ENCODE assay signal across 1 cellular context in genomic region chr14:37247777-37248461, GRCh38.
TF ChIP-seq lines count a peak whose summit lies in the region.

No MANE protein-coding gene starts in this region.

TF ChIP-seq in HepG2, 621 proteins besides CTCF, POLR2A, EP300 and RAD21 (continued from another document):
- TF ChIP-seq ZBTB40 (IDR thresholded peaks at IDR 0.05): peak; percentile 30; the same call in 1 of the 2 replicates
- TF ChIP-seq ZBTB40 (CRISPR knock-in tag; IDR thresholded peaks at IDR 0.05): no peak
- TF ChIP-seq ZNF142 (CRISPR knock-in tag; IDR thresholded peaks at IDR 0.05): no peak
- TF ChIP-seq GATAD2A (CRISPR knock-in tag; IDR thresholded peaks at IDR 0.05): 0 out of 2 replicates have a peak, but pooled peaks have one; percentile 10
- TF ChIP-seq SETDB1 (CRISPR knock-in tag; IDR thresholded peaks at IDR 0.05; ENCODE audit: borderline replicate concordance): no peak
- no peak for TF ChIP-seq KAT8 (CRISPR knock-in tag; IDR thresholded peaks at IDR 0.05)
- no peak for TF ChIP-seq HNRNPK (IDR thresholded peaks at IDR 0.05; ENCODE audit: low read depth, low read length, poor library complexity, severe bottlenecking)
- TF ChIP-seq FOXA1 (IDR thresholded peaks at IDR 0.05): 0 out of 2 replicates have a peak, but pooled peaks have one; percentile 9
- TF ChIP-seq FOXA1 (CRISPR knock-in tag; IDR thresholded peaks at IDR 0.05): no peak
- TF ChIP-seq HNF1A (IDR thresholded peaks at IDR 0.05; ENCODE audit: low read depth): no peak
- no peak for TF ChIP-seq HNF1A (CRISPR knock-in tag; IDR thresholded peaks at IDR 0.05; ENCODE audit: borderline replicate concordance)
- no peak for TF ChIP-seq HMGA1 (CRISPR knock-in tag; conservative IDR thresholded peaks at IDR 0.05)
- no peak for TF ChIP-seq MLXIP (CRISPR knock-in tag; IDR thresholded peaks at IDR 0.05; ENCODE audit: borderline replicate concordance)
- peak; percentile 19; the same call in 1 of the 2 replicates for TF ChIP-seq RAD51 (IDR thresholded peaks at IDR 0.05; ENCODE audit: borderline replicate concordance)
- 0 out of 2 replicates have a peak, but pooled peaks have one; percentile 39 for TF ChIP-seq ZSCAN25 (CRISPR knock-in tag; IDR thresholded peaks at IDR 0.05)
- no peak for TF ChIP-seq ZNF749 (CRISPR knock-in tag; IDR thresholded peaks at IDR 0.05; ENCODE audit: borderline replicate concordance)
- TF ChIP-seq NKX3-1 (CRISPR knock-in tag; IDR thresholded peaks at IDR 0.05): no peak
- TF ChIP-seq ZMYM4 (CRISPR knock-in tag; IDR thresholded peaks at IDR 0.05): no peak
- no peak for TF ChIP-seq MAFK (conservative IDR thresholded peaks at IDR 0.05 in 1 of 2, IDR thresholded peaks at IDR 0.05 in 1 of 2; ENCODE audit: low read length in 2 of 2)
- TF ChIP-seq FOXP1 (IDR thresholded peaks at IDR 0.05): 0 out of 2 replicates have a peak, but pooled peaks have one; percentile 14
- no peak for TF ChIP-seq FOXP1 (CRISPR knock-in tag; IDR thresholded peaks at IDR 0.05)
- no peak for TF ChIP-seq ETS1 (CRISPR knock-in tag; IDR thresholded peaks at IDR 0.05)
- TF ChIP-seq SNAI1 (CRISPR knock-in tag; IDR thresholded peaks at IDR 0.05; ENCODE audit: borderline replicate concordance): no peak
- TF ChIP-seq RFX5 (IDR thresholded peaks at IDR 0.05; ENCODE audit: low read depth, low read length): no peak
- TF ChIP-seq ZNF30 (CRISPR knock-in tag; IDR thresholded peaks at IDR 0.05): no peak
- TF ChIP-seq HNF4A (CRISPR knock-in tag; IDR thresholded peaks at IDR 0.05): no peak
- no peak for TF ChIP-seq RFXANK (CRISPR knock-in tag; IDR thresholded peaks at IDR 0.05)
- 0 out of 2 replicates have a peak, but pooled peaks have one; percentile 28 for TF ChIP-seq ARID2 (CRISPR knock-in tag; IDR thresholded peaks at IDR 0.05; ENCODE audit: borderline replicate concordance)
- no peak for TF ChIP-seq IKZF5 (CRISPR knock-in tag; IDR thresholded peaks at IDR 0.05)
- no peak for TF ChIP-seq ZNF558 (CRISPR knock-in tag; IDR thresholded peaks at IDR 0.05; ENCODE audit: borderline replicate concordance)
